In genomic region chr10:101587725-101588614, GRCh38 we compare ENCODE assay signal across 8 cellular contexts.
DNase-seq lines count a peak whose midpoint lies in the region; ATAC-seq, FAIRE-seq and TF ChIP-seq lines count a peak whose summit lies in the region.

DPCD (plus strand) TSS chr10:101588321; CDS start chr10:101588337, 16 bp downstream.
POLL (minus strand) TSS chr10:101588257; CDS start chr10:101587360, 897 bp downstream.

- ATAC-seq in GM19023 (IDR thresholded peaks at IDR 0.05; ENCODE audit: unreplicated experiment) (peak; percentile 97), HG03196 (IDR thresholded peaks at IDR 0.05; ENCODE audit: unreplicated experiment) (peak; percentile 89)

- peak; percentile 92 for FAIRE-seq in islet of Langerhans (lab: Jason Lieb, UNC)

- DNase-seq in AG09319 (ENCODE audit: extremely low read depth, low read depth), result peak; percentile 87
- DNase-seq in NCI-H345 treated with DMSO at 0.1 percent for 48 hours (lab: John Stamatoyannopoulos, UW; ENCODE audit: unreplicated experiment), result peak; percentile 72
- peak; percentile 79 for DNase-seq in activated CD4-positive, alpha-beta T cell treated with anti-CD3 and anti-CD28 coated beads for 1 hour
- DNase-seq in cerebellar nuclear complex (lab: John Stamatoyannopoulos, UW), result peak; percentile 85 to 88
- peak; percentile 93 for DNase-seq in stimulated activated CD4-positive, alpha-beta T cell treated with anti-CD3 and anti-CD28 coated beads, Interleukin-12 subunit alpha, Interleukin-12 subunit beta, amount 100 ng/mL, for 4 hours

- TF ChIP-seq CTCF in AG09319 (IDR thresholded peaks at IDR 0.05; ENCODE audit: low read depth, low read length), result no peak

Comparison
In these comparisons a context has a peak if more than half of its experiments do, and no peak if none do; other contexts are left out.
1. Peak in every context shown above with its lines: DNase-seq and ATAC-seq.